13 cellular contexts compared by ENCODE assay signal in genomic region chr2:133484783-133485182, GRCh38.
"Had no signal": no experiment of that assay in that cellular context is flagged by ENCODE, and none has a peak within 500 bp of the region (broad histone marks: within the 10 kb centered on the region; RNA-seq: fewer than 3 reads in every experiment).

No MANE protein-coding gene starts in this region.

- H3K4me1 ChIP-seq: left lung had no signal

- H3K4me3 ChIP-seq: cardiac muscle cell, heart right ventricle, left lung, skin epidermis, tibial nerve had no signal

- H3K27ac ChIP-seq: cardiac muscle cell, heart right ventricle, left lung, skin epidermis, tibial nerve had no signal

- H3K9me3 ChIP-seq: heart right ventricle, left lung, tibial nerve had no signal

- H3K27me3 ChIP-seq: cardiac muscle cell, heart right ventricle, left lung, tibial nerve had no signal

- H3K36me3 ChIP-seq: cardiac muscle cell, heart right ventricle, left lung, tibial nerve had no signal

- ATAC-seq: esophagus mucosa, right cardiac atrium had no signal

- DNase-seq: activated B cell treated with CpG ODN at 0.5 μM for 24 hours; activated CD4-positive, alpha-beta memory T cell treated with anti-CD3 and anti-CD28 coated beads for 36 hours; activated CD4-positive, alpha-beta T cell treated with anti-CD3 and anti-CD28 coated beads for 4 hours; activated T-cell treated with anti-CD3 and anti-CD28 coated beads for 4 hours; amniotic stem cell; effector CD8-positive, alpha-beta T cell; heart right ventricle; left lung; right cardiac atrium had no signal
